Comparison of ENCODE assay signal across 8 cellular contexts in the genomic region with DNA sequence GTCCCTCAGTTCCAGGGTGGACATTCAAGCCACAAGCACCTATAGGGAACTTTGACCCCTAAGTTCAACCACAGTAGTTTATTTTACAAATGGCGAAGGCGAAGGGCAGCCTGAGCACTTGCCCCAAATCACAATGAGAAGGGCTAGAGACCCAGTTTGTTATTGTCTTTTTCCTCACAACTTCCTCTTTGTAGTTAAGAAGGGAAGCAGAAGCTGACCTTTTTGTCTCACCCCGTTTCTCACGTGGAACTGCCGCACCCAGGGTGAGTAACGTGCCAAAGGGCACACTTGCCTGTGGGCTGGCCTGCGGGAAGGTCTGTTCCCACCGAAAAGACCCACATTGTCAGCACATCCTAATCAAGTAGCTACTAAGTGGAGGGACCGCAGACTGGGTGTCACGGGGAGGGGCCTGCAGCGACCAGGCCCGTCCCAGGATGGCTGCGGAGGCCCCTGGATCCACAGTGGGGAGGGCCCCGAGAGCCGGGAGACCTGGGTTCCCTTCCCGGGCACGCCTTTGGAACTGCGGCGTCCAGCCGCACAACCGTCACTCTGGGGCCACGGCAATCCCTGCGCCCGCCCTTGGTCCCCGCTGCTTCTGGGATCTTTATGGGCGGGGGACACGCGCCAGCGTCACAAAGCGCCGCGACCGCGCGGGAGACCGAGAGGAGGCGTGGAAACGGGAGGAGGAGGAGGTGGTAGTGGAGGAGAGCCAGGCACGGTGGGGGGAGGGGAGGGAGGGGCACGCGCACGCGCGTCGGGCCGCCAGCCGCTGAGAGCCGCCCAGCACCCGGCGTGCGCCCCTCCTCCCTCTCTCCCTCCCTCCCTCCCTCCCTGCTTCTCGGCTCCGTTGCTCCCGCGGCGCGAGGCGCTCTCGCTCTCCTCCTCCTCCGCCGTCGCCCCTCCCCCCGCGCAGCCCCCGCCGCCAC. TPM values are rescaled to one million over a fixed set of nuclear protein-coding genes. Genes with fewer than 3 reads are reported as not detected.
A peak's percentile ranks its signal among the peaks of the same experiment; 100 is the strongest.
DNase-seq lines count a peak whose midpoint lies in the region; ATAC-seq and TF ChIP-seq lines count a peak whose summit lies in the region.

Gene UBE2R2 (plus strand): TSS at position 834 of the 926 bp plus-strand sequence. CDS start 598 bp downstream, outside the sequence.

- dilution Hi-C loops in mammary epithelial cell (cut with HindIII; ENCODE audit: low sequenced_read_pairs), result no loop called here

- peak within 1 kb of the TSS; percentile 88 for H3K27ac ChIP-seq in mammary epithelial cell (ENCODE audit: insufficient read depth, low read depth, low read length)
- H3K27ac ChIP-seq in smooth muscle cell (ENCODE audit: low read depth), result peak within 1 kb of the TSS; percentile 94

- H3K4me3 ChIP-seq in AG04449 (ENCODE audit: low read depth, low read length), result peak within 1 kb of the TSS; percentile 89
- peak within 1 kb of the TSS; percentile 73 for H3K4me3 ChIP-seq in WI38 (ENCODE audit: low read depth, low read length)
- H3K4me3 ChIP-seq in mammary epithelial cell (replicated peaks in 1 of 3; ENCODE audit: insufficient read depth in 1 of 3, low read depth in 2 of 3, low read length in 3 of 3), result peak within 1 kb of the TSS; percentile 79 to 85 (median 81)
- H3K4me3 ChIP-seq in smooth muscle cell, result peak within 1 kb of the TSS; percentile 98

- in situ Hi-C loops in mammary epithelial cell (cut with MboI; ENCODE audit: low sequenced_read_pairs in 2 of 2), result loop anchor here in 1 of 2 donors (5.0 kb wide), 1 partner anchor 36 kb away; no protein-coding TSS in a partner anchor

- ATAC-seq in GM18909 (IDR thresholded peaks at IDR 0.05; ENCODE audit: poor library complexity, unreplicated experiment) (peak; percentile 61), HG03159 (IDR thresholded peaks at IDR 0.05; ENCODE audit: unreplicated experiment) (peak; percentile 48)

- H3K79me2 ChIP-seq in mammary epithelial cell (ENCODE audit: insufficient read depth, low read length) (peaks cover 45% of the 10 kb centered on the region), smooth muscle cell (ENCODE audit: low read depth) (peaks cover 44% of the 10 kb centered on the region)

- WGBS in mammary epithelial cell (ENCODE audit: low coverage, missing lambda C conversion rate), result 7% methylated on average over 31 of the region's 66 CpGs
- 6% methylated on average over 31 of the region's 66 CpGs for WGBS in smooth muscle cell (ENCODE audit: low lambda C conversion rate)

- DNase-seq in AG04449 (ENCODE audit: low read depth, low spot score) (no peak), NCI-H2227 treated with DMSO at 0.1 percent for 48 hours (lab: John Stamatoyannopoulos, UW) (peak; percentile 85), mammary epithelial cell (peak; percentile 87), iPS-NIHi11 (ENCODE audit: low spot score) (peak; percentile 98), smooth muscle cell (lab: John Stamatoyannopoulos, UW; ENCODE audit: unreplicated experiment) (peak; percentile 92)

- H4K20me1 ChIP-seq in mammary epithelial cell (ENCODE audit: insufficient read depth, low read length) (no peaks in the 10 kb centered on the region), smooth muscle cell (ENCODE audit: low read depth) (peaks cover 33% of the 10 kb centered on the region)

- TF ChIP-seq CTCF in AG04449 (IDR thresholded peaks at IDR 0.05; ENCODE audit: insufficient read depth, low read length, missing control alignments) (no peak), WI38 (IDR thresholded peaks at IDR 0.05; ENCODE audit: low read depth, low read length) (no peak), mammary epithelial cell (conservative IDR thresholded peaks at IDR 0.05 in 1 of 2, IDR thresholded peaks at IDR 0.05 in 1 of 2; ENCODE audit: extremely low read depth in 1 of 2, insufficient read depth in 1 of 2, low read depth in 1 of 2, low read length in 2 of 2) (no peak), smooth muscle cell (IDR thresholded peaks at IDR 0.05; ENCODE audit: borderline replicate concordance, insufficient read depth, poor library complexity, severe bottlenecking) (no peak)

- peak within 1 kb of the TSS; percentile 92 for H3K9ac ChIP-seq in mammary epithelial cell (ENCODE audit: insufficient read depth, low read length)
- peak within 1 kb of the TSS; percentile 98 for H3K9ac ChIP-seq in smooth muscle cell (ENCODE audit: low read depth)

- CTCF ChIA-PET in AG04449 (lab: Yijun Ruan, JAX), result interaction anchor here (1.2 to 5.5 kb wide), 7 partner anchors 9 to 257 kb away, joined by 3 to 47 read pairs (median 29); no protein-coding TSS in a partner anchor
- CTCF ChIA-PET in mammary epithelial cell (lab: Charles Lee; ENCODE audit: low non-redundant PET), result no interaction called here

- H3K36me3 ChIP-seq in mammary epithelial cell (ENCODE audit: insufficient read depth, low read length) (no peaks in the 10 kb centered on the region), smooth muscle cell (ENCODE audit: low read depth) (no peaks in the 10 kb centered on the region)

- intact Hi-C loops in mammary epithelial cell (cut with micrococcal nuclease), result loop anchor here (5.0 to 10.0 kb wide), 2 partner anchors 64 to 558 kb away; partner anchors contain the start of gene MYORG

- H3K9me3 ChIP-seq in mammary epithelial cell (replicated peaks; ENCODE audit: insufficient read depth, low read length) (no peaks in the 10 kb centered on the region), smooth muscle cell (replicated peaks; ENCODE audit: low read depth) (no peaks in the 10 kb centered on the region)

- H3F3A ChIP-seq in smooth muscle cell (ENCODE audit: low read depth), result peaks cover 17% of the 10 kb centered on the region

- POLR2A ChIA-PET in AG04449 (lab: Yijun Ruan, JAX), result interaction anchor here (0.8 kb wide), 1 partner anchor 17 kb away, joined by 3 read pairs; no protein-coding TSS in a partner anchor

- H3K27me3 ChIP-seq in mammary epithelial cell (ENCODE audit: insufficient read depth, low read length) (no peaks in the 10 kb centered on the region), smooth muscle cell (ENCODE audit: low read depth) (no peaks in the 10 kb centered on the region)

- TSS peak; percentile 85 for BruUV-seq in mammary epithelial cell (replicated peaks; lab: Mats Ljungman, UMichigan)

- H2AFZ ChIP-seq in mammary epithelial cell (ENCODE audit: low read depth, low read length) (peak within 1 kb of the TSS; percentile 92), smooth muscle cell (ENCODE audit: low read depth) (peak within 1 kb of the TSS; percentile 94)

- peak within 1 kb of the TSS; percentile 98 for H3K4me2 ChIP-seq in mammary epithelial cell (ENCODE audit: insufficient read depth, low read depth, low read length)
- H3K4me2 ChIP-seq in smooth muscle cell, result peak within 1 kb of the TSS; percentile 94

- H3K4me1 ChIP-seq in mammary epithelial cell (ENCODE audit: insufficient read depth, low read length), result peaks cover 36% of the 10 kb centered on the region
- peaks cover 23% of the 10 kb centered on the region for H3K4me1 ChIP-seq in smooth muscle cell (ENCODE audit: low read depth)

RNA-seq across cellular contexts. Expression of gene UBE2R2, which starts in this region (rescaled TPM):
- total RNA-seq in mammary epithelial cell (10 to 100 TPM; 14.8 to 38.0 TPM), smooth muscle cell (39.1 and 43.5 TPM in 2 replicates)
- polyA plus RNA-seq in mammary epithelial cell (20.3 TPM), smooth muscle cell (43.2 and 44.2 TPM in 2 replicates)
- polyA minus RNA-seq in mammary epithelial cell, result 30.8 TPM
